ENCODE assay signal across 14 cellular contexts in genomic region chr9:129558551-129559505, GRCh38.
A peak's percentile ranks its signal among the peaks of the same experiment; 100 is the strongest.
DNase-seq lines count a peak whose midpoint lies in the region; ATAC-seq, FAIRE-seq and TF ChIP-seq lines count a peak whose summit lies in the region.
"Had no signal": no experiment of that assay in that cellular context is flagged by ENCODE, and none has a peak within 500 bp of the region (broad histone marks: within the 10 kb centered on the region; RNA-seq: fewer than 3 reads in every experiment).

No MANE protein-coding gene starts in this region.

- ATAC-seq in A549 (peak; percentile 54 to 57; a peak in 5 of 6 replicates), GM19397 (IDR thresholded peaks at IDR 0.05; ENCODE audit: unreplicated experiment) (no peak)
- ATAC-seq: left lung had no signal

- H3K4me2 ChIP-seq in A549 = peak overlapping the region; percentile 87

- H3K4me1 ChIP-seq in A549 (peaks cover 63% of the 10 kb centered on the region), HUES48 (ENCODE audit: control insufficient read depth, insufficient read depth, low read length) (peaks cover 50% of the 10 kb centered on the region)

- H3K4me3 ChIP-seq in A549 (no peak overlapping the region), HUES48 (ENCODE audit: low read depth, low read length) (no peak overlapping the region)
- H3K4me3 ChIP-seq: HAP-1, left lung had no signal

- TF ChIP-seq CTCF in A549 (IDR thresholded peaks at IDR 0.05) = no peak

- no peaks in the 10 kb centered on the region for H3K36me3 ChIP-seq in HUES48 (ENCODE audit: control insufficient read depth, insufficient read depth, low read length)
- H3K36me3 ChIP-seq: HAP-1, left lung had no signal

- TF ChIP-seq EP300 in A549 (IDR thresholded peaks at IDR 0.05) = peak in 1 of 2 experiments; percentile 55; a peak in 1 of 5 replicates

- H3K27ac ChIP-seq in A549 (peak overlapping the region; percentile 98 to 99), HUES48 (ENCODE audit: low read depth, low read length) (peak overlapping the region; percentile 97), cingulate gyrus (ENCODE audit: low read depth, low read length) (peak overlapping the region; percentile 10)
- H3K27ac ChIP-seq: left lung had no signal

- WGBS in A549 (ENCODE audit: missing lambda C conversion rate) = 52% methylated on average over 18 of the region's 21 CpGs

- CTCF ChIA-PET in A549 (lab: Yijun Ruan, JAX) = interaction anchor here (0.8 to 1.7 kb wide), 4 partner anchors 10 to 427 kb away, joined by 3 to 7 read pairs (median 4); no protein-coding TSS in a partner anchor

- no peak for TF ChIP-seq RAD21 in A549 (conservative IDR thresholded peaks at IDR 0.05 in 1 of 2, IDR thresholded peaks at IDR 0.05 in 1 of 2)

- H3K9me3 ChIP-seq in A549 (no peaks in the 10 kb centered on the region), HUES48 (ENCODE audit: control insufficient read depth, insufficient read depth, low read length) (no peaks in the 10 kb centered on the region)
- H3K9me3 ChIP-seq: HAP-1, left lung had no signal

- FAIRE-seq in A549 (lab: Jason Lieb, UNC) = no peak

- DNase-seq in A549 (ENCODE audit: low read depth in 1 of 2, low spot score in 1 of 2) = peak; percentile 41 to 79
- peak; percentile 37 for DNase-seq in medulla oblongata (ENCODE audit: extremely low spot score)
- no peak for DNase-seq in activated CD4-positive, alpha-beta T cell treated with anti-CD3 and anti-CD28 coated beads for 1 hour
- no peak for DNase-seq in stimulated activated naive CD4-positive, alpha-beta T cell (lab: John Stamatoyannopoulos, UW)
- no peak for DNase-seq in stimulated activated CD4-positive, alpha-beta T cell treated with anti-CD3 and anti-CD28 coated beads, Interleukin-1b, Interleukin-23, amount 100 ng/mL, for 48 hours
- DNase-seq: DMS79; KBM-7; occipital lobe; stimulated activated CD4-positive, alpha-beta T cell treated with anti-CD3 and anti-CD28 coated beads, Interleukin-15, amount 100 ng/mL, for 24 hours had no signal

- H3K27me3 ChIP-seq in HUES48 (ENCODE audit: control insufficient read depth, insufficient read depth, low read length) = no peaks in the 10 kb centered on the region
- H3K27me3 ChIP-seq: left lung had no signal

- TF ChIP-seq POLR2A in A549 (IDR thresholded peaks at IDR 0.05; ENCODE audit: low read length) = no peak

- H3K9ac ChIP-seq in HUES48 (ENCODE audit: low read depth, low read length) = no peak overlapping the region

- POLR2A ChIA-PET in A549 (lab: Yijun Ruan, JAX) = interaction anchor here (0.7 to 1.7 kb wide), 3 partner anchors 9 to 381 kb away, joined by 3 to 6 read pairs (median 3); partner anchors contain the start of gene IER5L

TF ChIP-seq in A549, 52 proteins besides CTCF, POLR2A, EP300 and RAD21 (continues in another document):
- TF ChIP-seq RCOR1 (IDR thresholded peaks at IDR 0.05; ENCODE audit: low read depth, low read length) (no peak), CHD2 (IDR thresholded peaks at IDR 0.05; ENCODE audit: low read length, partially characterized antibody) (no peak), NPAS2 (CRISPR knock-in tag; IDR thresholded peaks at IDR 0.05; ENCODE audit: borderline replicate concordance) (no peak), MYC (IDR thresholded peaks at IDR 0.05; ENCODE audit: borderline replicate concordance, low read length) (no peak), CBX2 (IDR thresholded peaks at IDR 0.05; ENCODE audit: borderline replicate concordance, low read depth) (no peak), HDAC2 (IDR thresholded peaks at IDR 0.05) (no peak), ZSCAN20 (CRISPR knock-in tag; IDR thresholded peaks at IDR 0.05) (no peak), GATA3 (IDR thresholded peaks at IDR 0.05; ENCODE audit: borderline replicate concordance) (no peak), FOSL2 (IDR thresholded peaks at IDR 0.05) (no peak), FOSL2 (CRISPR knock-in tag; IDR thresholded peaks at IDR 0.05) (no peak), TP53 (CRISPR knock-in tag; IDR thresholded peaks at IDR 0.05) (no peak), SMC3 (IDR thresholded peaks at IDR 0.05) (peak; percentile 16; the same call in 1 of the 3 replicates), NFE2L2 (conservative IDR thresholded peaks at IDR 0.05; ENCODE audit: low read length) (no peak), USF2 (IDR thresholded peaks at IDR 0.05) (no peak), ESRRA (IDR thresholded peaks at IDR 0.05; ENCODE audit: borderline replicate concordance, low read length) (peak; percentile 83), EHMT2 (IDR thresholded peaks at IDR 0.05; ENCODE audit: low read depth) (no peak), EHF (CRISPR knock-in tag; IDR thresholded peaks at IDR 0.05) (no peak), FOSB (CRISPR knock-in tag; IDR thresholded peaks at IDR 0.05) (no peak), HEYL (CRISPR knock-in tag; IDR thresholded peaks at IDR 0.05) (no peak), JUN (IDR thresholded peaks at IDR 0.05) (peak in 1 of 2 experiments; percentile 46; a peak in 3 of 5 replicates), FOXS1 (CRISPR knock-in tag; IDR thresholded peaks at IDR 0.05) (no peak), HOXA7 (CRISPR knock-in tag; IDR thresholded peaks at IDR 0.05) (no peak), ZFP36 (IDR thresholded peaks at IDR 0.05; ENCODE audit: borderline replicate concordance, partially characterized antibody) (no peak), ZNF302 (CRISPR knock-in tag; IDR thresholded peaks at IDR 0.05) (no peak), MAZ (IDR thresholded peaks at IDR 0.05; ENCODE audit: borderline replicate concordance, low read depth, low read length) (no peak), HOXB13 (CRISPR knock-in tag; IDR thresholded peaks at IDR 0.05; ENCODE audit: low read depth) (peak; percentile 66; the same call in 1 of the 2 replicates), RNF2 (IDR thresholded peaks at IDR 0.05; ENCODE audit: borderline replicate concordance, low read depth) (no peak), E2F6 (IDR thresholded peaks at IDR 0.05; ENCODE audit: borderline replicate concordance, low read depth) (peak; percentile 57; the same call in 1 of the 2 replicates), TFCP2L1 (CRISPR knock-in tag; IDR thresholded peaks at IDR 0.05) (no peak)
- TF ChIP-seq, protein P1, sequence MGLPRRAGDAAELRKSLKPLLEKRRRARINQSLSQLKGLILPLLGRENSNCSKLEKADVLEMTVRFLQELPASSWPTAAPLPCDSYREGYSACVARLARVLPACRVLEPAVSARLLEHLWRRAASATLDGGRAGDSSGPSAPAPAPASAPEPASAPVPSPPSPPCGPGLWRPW (IDR thresholded peaks at IDR 0.05) = no peak
- TF ChIP-seq, protein P2, sequence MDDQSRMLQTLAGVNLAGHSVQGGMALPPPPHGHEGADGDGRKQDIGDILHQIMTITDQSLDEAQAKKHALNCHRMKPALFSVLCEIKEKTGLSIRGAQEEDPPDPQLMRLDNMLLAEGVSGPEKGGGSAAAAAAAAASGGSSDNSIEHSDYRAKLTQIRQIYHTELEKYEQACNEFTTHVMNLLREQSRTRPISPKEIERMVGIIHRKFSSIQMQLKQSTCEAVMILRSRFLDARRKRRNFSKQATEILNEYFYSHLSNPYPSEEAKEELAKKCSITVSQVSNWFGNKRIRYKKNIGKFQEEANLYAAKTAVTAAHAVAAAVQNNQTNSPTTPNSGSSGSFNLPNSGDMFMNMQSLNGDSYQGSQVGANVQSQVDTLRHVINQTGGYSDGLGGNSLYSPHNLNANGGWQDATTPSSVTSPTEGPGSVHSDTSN (IDR thresholded peaks at IDR 0.05) = no peak
- TF ChIP-seq, protein P3, sequence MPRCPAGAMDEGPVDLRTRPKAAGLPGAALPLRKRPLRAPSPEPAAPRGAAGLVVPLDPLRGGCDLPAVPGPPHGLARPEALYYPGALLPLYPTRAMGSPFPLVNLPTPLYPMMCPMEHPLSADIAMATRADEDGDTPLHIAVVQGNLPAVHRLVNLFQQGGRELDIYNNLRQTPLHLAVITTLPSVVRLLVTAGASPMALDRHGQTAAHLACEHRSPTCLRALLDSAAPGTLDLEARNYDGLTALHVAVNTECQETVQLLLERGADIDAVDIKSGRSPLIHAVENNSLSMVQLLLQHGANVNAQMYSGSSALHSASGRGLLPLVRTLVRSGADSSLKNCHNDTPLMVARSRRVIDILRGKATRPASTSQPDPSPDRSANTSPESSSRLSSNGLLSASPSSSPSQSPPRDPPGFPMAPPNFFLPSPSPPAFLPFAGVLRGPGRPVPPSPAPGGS (IDR thresholded peaks at IDR 0.05) = no peak
- TF ChIP-seq, protein P4, sequence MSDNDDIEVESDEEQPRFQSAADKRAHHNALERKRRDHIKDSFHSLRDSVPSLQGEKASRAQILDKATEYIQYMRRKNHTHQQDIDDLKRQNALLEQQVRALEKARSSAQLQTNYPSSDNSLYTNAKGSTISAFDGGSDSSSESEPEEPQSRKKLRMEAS (IDR thresholded peaks at IDR 0.05) = peak; percentile 71; the same call in 1 of the 2 replicates

Comparison
In these comparisons a context has a peak if more than half of its experiments do, and no peak if none do; other contexts are left out.
1. DNase-seq: peak in A549 (2 of 2) and medulla oblongata (single experiment); none in activated CD4-positive, alpha-beta T cell treated with anti-CD3 and anti-CD28 coated beads for 1 hour (single experiment), stimulated activated naive CD4-positive, alpha-beta T cell (0 of 6) and stimulated activated CD4-positive, alpha-beta T cell treated with anti-CD3 and anti-CD28 coated beads, Interleukin-1b, Interleukin-23, amount 100 ng/mL, for 48 hours (single experiment).
2. H3K27ac ChIP-seq: peak in every context shown above with its lines; median percentile 98 in A549; 97 in HUES48; 10 in cingulate gyrus.